Comparison of ENCODE assay signal across 11 cellular contexts in genomic region chr16:50740747-50741146, GRCh38. TPM values are rescaled to one million over a fixed set of nuclear protein-coding genes. Genes with fewer than 3 reads are reported as not detected.
A peak's percentile ranks its signal among the peaks of the same experiment; 100 is the strongest.
DNase-seq lines count a peak whose midpoint lies in the region; ATAC-seq and TF ChIP-seq lines count a peak whose summit lies in the region.
"Had no signal": no experiment of that assay in that cellular context is flagged by ENCODE, and none has a peak within 500 bp of the region (broad histone marks: within the 10 kb centered on the region; RNA-seq: fewer than 3 reads in every experiment).

No MANE protein-coding gene starts in this region.

- H3K36me3 Mint-ChIP-seq in activated B cell treated with CpG ODN at 0.5 μM for 24 hours (ENCODE audit: low read depth): peaks cover 52% of the 10 kb centered on the region

- WGBS in stomach, 5 donors: 66 to 79% (median 71%) methylated on average over 1 of the region's 1 CpG

- H3K4me1 Mint-ChIP-seq in activated B cell treated with CpG ODN at 0.5 μM for 24 hours: peaks cover 63% of the 10 kb centered on the region

- CTCF ChIA-PET in activated B cell treated with CpG ODN at 0.5 μM for 24 hours (lab: Charles Lee): interaction anchor here (1.1 to 1.4 kb wide), 3 partner anchors 66 to 96 kb away, joined by 3 to 13 read pairs (median 7); no protein-coding TSS in a partner anchor

- DNase-seq in left ventricle myocardium inferior (no peak), cardiac septum (ENCODE audit: low spot score) (no peak), activated B cell treated with CpG ODN at 0.5 μM for 24 hours (no peak), tibial artery (no peak), stomach (no peak), dorsolateral prefrontal cortex (no peak), ascending aorta (ENCODE audit: low spot score in 2 of 2) (no peak)
- DNase-seq: NCI-H524 treated with DMSO at 0.1 percent for 48 hours, T-helper 9 cell had no signal

- intact Hi-C loops in left ventricle myocardium inferior (cut with micrococcal nuclease) (no loop called here), cardiac septum (cut with DNase I) (loop anchor here (5.0 to 10.0 kb wide), 3 partner anchors 67 to 376 kb away; partner anchors contain the start of gene BRD7), activated B cell treated with CpG ODN at 0.5 μM for 24 hours (cut with micrococcal nuclease) (loop anchor here (1.0 to 2.0 kb wide), 4 partner anchors 152 to 676 kb away; partner anchors contain the start of genes HEATR3 and NKD1), tibial artery (cut with DNase I; ENCODE audit: low total_unique reads) (loop anchor here (5.0 to 10.0 kb wide), 5 partner anchors 46 to 886 kb away; partner anchors contain the start of genes BRD7, NKD1, NOD2 and ZNF423), stomach (cut with DNase I; ENCODE audit: low total_unique reads) (no loop called here), dorsolateral prefrontal cortex (cut with DNase I) (loop anchor here (5.0 to 10.0 kb wide), 9 partner anchors 33 to 716 kb away; partner anchors contain the start of genes HEATR3 (in 2 of the 2), CNEP1R1 (in 1 of the 2) and TENT4B (in 1 of the 2)), ascending aorta (cut with DNase I) (loop anchor here (2.0 to 10.0 kb wide), 5 partner anchors 44 to 906 kb away; partner anchors contain the start of genes CNEP1R1 and HEATR3)

- peak overlapping the region; percentile 86 for H3K4me3 Mint-ChIP-seq in activated B cell treated with CpG ODN at 0.5 μM for 24 hours

- peak overlapping the region; percentile 95 for H3K4me3 ChIP-seq in left ventricle myocardium inferior
- H3K4me3 ChIP-seq in iPS-18a (ENCODE audit: low read length): peak overlapping the region; percentile 52
- H3K4me3 ChIP-seq in tibial artery: peak overlapping the region; percentile 82 to 90
- peak overlapping the region in 1 of 4 donors; percentile 87 for H3K4me3 ChIP-seq in stomach
- H3K4me3 ChIP-seq in dorsolateral prefrontal cortex: peak overlapping the region in 20 of 59 donors; percentile 51 to 93 (median 87)
- H3K4me3 ChIP-seq in ascending aorta: peak overlapping the region in 1 of 2 donors; percentile 60

- TF ChIP-seq EP300 in stomach (IDR thresholded peaks at IDR 0.05): no peak

- peak overlapping the region; percentile 96 for H3K27ac Mint-ChIP-seq in activated B cell treated with CpG ODN at 0.5 μM for 24 hours

- H3K27me3 ChIP-seq in left ventricle myocardium inferior (ENCODE audit: low read depth) (no peaks in the 10 kb centered on the region), iPS-18a (ENCODE audit: control insufficient read depth, insufficient read depth, low read length) (no peaks in the 10 kb centered on the region), tibial artery (no peaks in the 10 kb centered on the region), stomach (no peaks in the 10 kb centered on the region), dorsolateral prefrontal cortex (no peaks in the 10 kb centered on the region), ascending aorta (no peaks in the 10 kb centered on the region)

- H3K27me3 Mint-ChIP-seq in activated B cell treated with CpG ODN at 0.5 μM for 24 hours: no peaks in the 10 kb centered on the region

- TF ChIP-seq POLR2A in stomach (IDR thresholded peaks at IDR 0.05): no peak

- POLR2A ChIA-PET in activated B cell treated with CpG ODN at 0.5 μM for 24 hours (lab: Charles Lee): interaction anchor here (1.0 to 1.2 kb wide), 4 partner anchors 32 to 74 kb away, joined by 3 to 8 read pairs (median 4); partner anchors contain the start of gene SNX20

- H3K27ac ChIP-seq in left ventricle myocardium inferior (replicated peaks): peak overlapping the region; percentile 88
- H3K27ac ChIP-seq in iPS-18a (ENCODE audit: low read length): no peak overlapping the region
- H3K27ac ChIP-seq in tibial artery: peak overlapping the region; percentile 65 to 71
- peak overlapping the region in 2 of 5 donors; percentile 95 to 96 for H3K27ac ChIP-seq in stomach
- peak overlapping the region in 1 of 59 donors; percentile 83 for H3K27ac ChIP-seq in dorsolateral prefrontal cortex
- no peak overlapping the region for H3K27ac ChIP-seq in ascending aorta

- H3K9ac ChIP-seq in iPS-18a (ENCODE audit: low read length): no peak overlapping the region

- no peaks in the 10 kb centered on the region for H3K9me3 Mint-ChIP-seq in activated B cell treated with CpG ODN at 0.5 μM for 24 hours

- no peaks in the 10 kb centered on the region for H3K9me3 ChIP-seq in left ventricle myocardium inferior (replicated peaks)
- H3K9me3 ChIP-seq in iPS-18a (ENCODE audit: control insufficient read depth, low read depth, low read length): no peaks in the 10 kb centered on the region
- no peaks in the 10 kb centered on the region for H3K9me3 ChIP-seq in tibial artery
- H3K9me3 ChIP-seq in stomach: no peaks in the 10 kb centered on the region
- no peaks in the 10 kb centered on the region for H3K9me3 ChIP-seq in ascending aorta

- peaks cover 11% of the 10 kb centered on the region for H3K36me3 ChIP-seq in left ventricle myocardium inferior
- H3K36me3 ChIP-seq in iPS-18a (ENCODE audit: control insufficient read depth, low read depth, low read length): no peaks in the 10 kb centered on the region
- no peaks in the 10 kb centered on the region for H3K36me3 ChIP-seq in tibial artery
- H3K36me3 ChIP-seq in stomach: peaks cover 0 to 9% (median 0%) of the 10 kb centered on the region in 4 donors
- no peaks in the 10 kb centered on the region for H3K36me3 ChIP-seq in ascending aorta

- H3K4me1 ChIP-seq in left ventricle myocardium inferior (peaks cover 41% of the 10 kb centered on the region), iPS-18a (ENCODE audit: control insufficient read depth, low read depth, low read length) (peaks cover 22% of the 10 kb centered on the region), tibial artery (peaks cover 0 to 36% (median 25%) of the 10 kb centered on the region in 4 donors), stomach (peaks cover 13 to 40% (median 25%) of the 10 kb centered on the region in 4 donors), ascending aorta (peaks cover 0 to 9% of the 10 kb centered on the region in 2 donors)

- TF ChIP-seq CTCF in left ventricle myocardium inferior (IDR thresholded peaks at IDR 0.05; ENCODE audit: borderline replicate concordance) (no peak), activated B cell treated with CpG ODN at 0.5 μM for 24 hours (IDR thresholded peaks at IDR 0.05) (no peak), tibial artery (IDR thresholded peaks at IDR 0.05) (no peak), stomach (IDR thresholded peaks at IDR 0.05) (no peak), dorsolateral prefrontal cortex (IDR thresholded peaks at IDR 0.05 in 54 of 56, conservative IDR thresholded peaks at IDR 0.05 in 2 of 56; ENCODE audit: low read depth in 1 of 56, partially characterized antibody in 56 of 56) (no peak), ascending aorta (IDR thresholded peaks at IDR 0.05) (no peak)

- ATAC-seq in activated B cell treated with CpG ODN at 0.5 μM for 24 hours (ENCODE audit: low read depth): no peak

RNA-seq across cellular contexts. Expression of gene CYLD, which starts 1.1 kb away (rescaled TPM):
- 36.0 TPM for total RNA-seq in left ventricle myocardium inferior
- total RNA-seq in cardiac septum: 39.5 TPM
- total RNA-seq in activated B cell treated with CpG ODN at 0.5 μM for 24 hours: 116 and 122 TPM in 2 replicates
- 10 to 100 TPM; 12.5 to 82.1 (median 19.6) TPM for total RNA-seq in stomach
- polyA plus RNA-seq in stomach: 10 to 100 TPM in 2 of 3 donors, 1 to 10 TPM in 1; 7.0 to 11.2 (median 11.0) TPM
- 100 to 1,000 TPM in 2 of 120 experiments, 10 to 100 TPM in 118; 58.7 to 116 (median 82.7) TPM for total RNA-seq in dorsolateral prefrontal cortex
- total RNA-seq in ascending aorta: 33.2 TPM

RNA-seq across cellular contexts. Expression of gene NOD2, which starts 47.3 kb away (rescaled TPM):
- total RNA-seq in left ventricle myocardium inferior: 0.52 TPM
- 0.40 TPM for total RNA-seq in cardiac septum
- total RNA-seq in activated B cell treated with CpG ODN at 0.5 μM for 24 hours: 2.9 and 3.7 TPM in 2 replicates
- total RNA-seq in stomach: 1 to 10 TPM in 4 of 5 donors, not detected in 1; 1.8 to 6.2 (median 3.5) TPM
- polyA plus RNA-seq in stomach: 1 to 10 TPM in 1 of 3 donors, under 1 TPM in 2; 0.56 to 3.7 (median 0.61) TPM
- 1 to 10 TPM in 50 of 120 experiments, under 1 TPM in 65, not detected in 5; 0.08 to 3.5 (median 0.84) TPM for total RNA-seq in dorsolateral prefrontal cortex
- total RNA-seq in ascending aorta: 3.8 TPM

RNA-seq across cellular contexts. Expression of gene SNX20, which starts 59.6 kb away (rescaled TPM):
- total RNA-seq in left ventricle myocardium inferior (0.69 TPM), cardiac septum (0.75 TPM), activated B cell treated with CpG ODN at 0.5 μM for 24 hours (33.1 and 34.5 TPM in 2 replicates), stomach (1 to 10 TPM in 2 of 5 donors, under 1 TPM in 2, not detected in 1; 0.29 to 7.4 (median 1.0) TPM), dorsolateral prefrontal cortex (1 to 10 TPM in 67 of 120 experiments, under 1 TPM in 52, not detected in 1; 0.15 to 5.0 (median 1.1) TPM), ascending aorta (3.2 TPM)
- polyA plus RNA-seq in stomach: 1 to 10 TPM; 1.0 to 1.4 (median 1.1) TPM
- total RNA-seq: glomerular endothelial cell had no signal

Comparison
In these comparisons a context has a peak if more than half of its experiments do, and no peak if none do; other contexts are left out.
1. intact Hi-C loops: an anchor here in cardiac septum (5.0 to 10.0 kb wide), activated B cell treated with CpG ODN at 0.5 μM for 24 hours (1.0 to 2.0 kb wide), tibial artery (5.0 to 10.0 kb wide), dorsolateral prefrontal cortex (5.0 to 10.0 kb wide) and ascending aorta (2.0 to 10.0 kb wide); none called in left ventricle myocardium inferior and stomach.
2. H3K27ac ChIP-seq: peak in left ventricle myocardium inferior (single experiment) and tibial artery (2 of 2); none in iPS-18a (single experiment) and ascending aorta (0 of 2).